28 cellular contexts compared by ENCODE assay signal in genomic region chr18:26524002-26524401, GRCh38. TPM values are rescaled to one million over a fixed set of nuclear protein-coding genes. Genes with fewer than 3 reads are reported as not detected.
DNase-seq lines count a peak whose midpoint lies in the region; FAIRE-seq and TF ChIP-seq lines count a peak whose summit lies in the region.
"Had no signal": no experiment of that assay in that cellular context is flagged by ENCODE, and none has a peak within 500 bp of the region (broad histone marks: within the 10 kb centered on the region; RNA-seq: fewer than 3 reads in every experiment).

No MANE protein-coding gene starts in this region.

- no peak overlapping the region; the same call in 1 of the 2 replicates for H4K8ac ChIP-seq in H1 (ENCODE audit: extremely low read depth, insufficient read depth, low read length)

- H3K4ac ChIP-seq in H1 (replicated peaks; ENCODE audit: insufficient read length, low read depth, low read length), result no peak overlapping the region

- peaks cover 18% of the 10 kb centered on the region for H3K27me3 Mint-ChIP-seq in nephron progenitor cell (ENCODE audit: low read depth, poor library complexity)
- H3K27me3 Mint-ChIP-seq: CD4-positive, alpha-beta memory T cell; CD4-positive, CD25-positive, alpha-beta regulatory T cell; CD8-positive, alpha-beta memory T cell had no signal

- POLR2A ChIA-PET in HEK293 (lab: Yijun Ruan, JAX) (no interaction called here), RWPE1 (lab: Yijun Ruan, JAX; ENCODE audit: low non-redundant PET) (no interaction called here), H1 (lab: Charles Lee; ENCODE audit: partially characterized antibody) (no interaction called here)

- peak in 1 of 2 experiments; percentile 65; a peak in 1 of 3 replicates for TF ChIP-seq EP300 in H1 (IDR thresholded peaks at IDR 0.05; ENCODE audit: borderline replicate concordance in 1 of 2, low read depth in 2 of 2, low read length in 2 of 2)

- intact Hi-C loops in posterior vena cava (cut with DNase I), result no loop called here

- no peaks in the 10 kb centered on the region for H3K27me3 ChIP-seq in H1 (replicated peaks in 1 of 4; ENCODE audit: control insufficient read depth in 3 of 4, extremely low read depth in 1 of 4, insufficient read depth in 3 of 4, low read length in 3 of 4)
- no peaks in the 10 kb centered on the region for H3K27me3 ChIP-seq in brain microvascular endothelial cell (replicated peaks)
- H3K27me3 ChIP-seq: BE2C, BLaER1 had no signal

- H3K4me3 ChIP-seq in HEK293 (ENCODE audit: low read depth, low read length) (no peak overlapping the region), H1 (ENCODE audit: extremely low read depth in 1 of 4, insufficient read depth in 2 of 4, low read depth in 3 of 4, low read length in 4 of 4) (no peak overlapping the region), brain microvascular endothelial cell (ENCODE audit: low read depth, low read length) (no peak overlapping the region)
- H3K4me3 ChIP-seq: BLaER1, GM12878 had no signal

- no peaks in the 10 kb centered on the region for H4K20me1 ChIP-seq in H1 (replicated peaks in 1 of 2; ENCODE audit: control insufficient read depth in 1 of 2, insufficient read depth in 2 of 2, low read length in 2 of 2)

- CTCF ChIA-PET in HEK293 (lab: Yijun Ruan, JAX) (interaction anchor here (1.2 kb wide), 1 partner anchor 9 kb away, joined by 3 read pairs; no protein-coding TSS in a partner anchor), RWPE1 (lab: Yijun Ruan, JAX) (interaction anchor here (0.6 kb wide), 1 partner anchor 12 kb away, joined by 5 read pairs; no protein-coding TSS in a partner anchor), H1 (lab: Charles Lee; ENCODE audit: partially characterized antibody) (interaction anchor here (0.6 to 1.2 kb wide), 4 partner anchors 23 to 55 kb away, joined by 3 to 5 read pairs (median 3); no protein-coding TSS in a partner anchor)

- no peak overlapping the region for H2AK5ac ChIP-seq in H1 (ENCODE audit: low read depth, low read length)

- H3K36me3 Mint-ChIP-seq in nephron progenitor cell (ENCODE audit: low read depth), result peaks cover 39% of the 10 kb centered on the region
- H3K36me3 Mint-ChIP-seq: CD14-positive monocyte; CD4-positive, alpha-beta memory T cell; CD4-positive, CD25-positive, alpha-beta regulatory T cell; CD8-positive, alpha-beta memory T cell had no signal

- peaks cover 3% of the 10 kb centered on the region; the same call in 1 of the 2 replicates for H3K79me1 ChIP-seq in H1 (ENCODE audit: low read depth, low read length)

- no peak overlapping the region for H2BK15ac ChIP-seq in H1 (ENCODE audit: low read length)

- peak overlapping the region; percentile 44 for H4K91ac ChIP-seq in H1 (replicated peaks; ENCODE audit: insufficient read length, low read length)

- H3K36me3 ChIP-seq in HEK293 (ENCODE audit: control insufficient read depth in 2 of 2, insufficient read depth in 1 of 2, low read length in 2 of 2) (no peaks in the 10 kb centered on the region), H1 (ENCODE audit: control insufficient read depth in 2 of 4, insufficient read depth in 4 of 4, low read length in 3 of 4) (no peaks in the 10 kb centered on the region), brain microvascular endothelial cell (replicated peaks) (no peaks in the 10 kb centered on the region)
- H3K36me3 ChIP-seq: BE2C, BLaER1 had no signal

- peak overlapping the region; percentile 62 for H3K27ac Mint-ChIP-seq in nephron progenitor cell
- H3K27ac Mint-ChIP-seq: CD14-positive monocyte; CD4-positive, alpha-beta memory T cell; CD8-positive, alpha-beta memory T cell had no signal

- 0 out of 2 replicates have a peak overlapping the region, but pooled peaks have one; percentile 13 for H3K18ac ChIP-seq in H1 (ENCODE audit: extremely low read depth, low read length)

- peaks cover 54% of the 10 kb centered on the region for H3K4me1 Mint-ChIP-seq in nephron progenitor cell
- H3K4me1 Mint-ChIP-seq: CD14-positive monocyte; CD4-positive, CD25-positive, alpha-beta regulatory T cell; CD8-positive, alpha-beta memory T cell had no signal

- H3K9ac ChIP-seq in H1 (replicated peaks in 1 of 4; ENCODE audit: extremely low read depth in 1 of 4, low read depth in 3 of 4, low read length in 3 of 4), result no peak overlapping the region
- H3K9ac ChIP-seq: BLaER1 had no signal

- DNase-seq in RWPE1 (ENCODE audit: low spot score) (no peak), H1 (ENCODE audit: low read depth in 1 of 2, low spot score in 2 of 2) (no peak), nephron progenitor cell (no peak), brain microvascular endothelial cell (no peak), GM12892 (ENCODE audit: insufficient read length) (no peak), NCI-H524 (lab: John Stamatoyannopoulos, UW) (no peak), posterior vena cava (ENCODE audit: low spot score) (no peak)
- DNase-seq: 8988T; ACHN; BE2C; C1 segment of cervical spinal cord; CD4-positive, alpha-beta memory T cell; CD4-positive, CD25-positive, alpha-beta regulatory T cell; CD8-positive, alpha-beta memory T cell; COR-L47; DMS 273 treated with DMSO at 0.1 percent for 48 hours; DMS153; DMS53; DMS79; DND-41; EL; GDM1 had no signal

- H3K56ac ChIP-seq in H1 (replicated peaks; ENCODE audit: insufficient read length, low read depth, low read length), result no peak overlapping the region

- no peaks in the 10 kb centered on the region; a peak in 1 of 4 replicates for H3K79me2 ChIP-seq in H1 (ENCODE audit: control insufficient read depth in 1 of 2, insufficient read depth in 2 of 2, low read length in 2 of 2)

- H3K9me3 ChIP-seq in HEK293 (ENCODE audit: control insufficient read depth, insufficient read depth, low read depth, low read length) (no peaks in the 10 kb centered on the region), H1 (ENCODE audit: insufficient read depth in 2 of 2, low read depth in 1 of 2, low read length in 1 of 2) (no peaks in the 10 kb centered on the region)
- H3K9me3 ChIP-seq: BE2C, BLaER1 had no signal

- H2AFZ ChIP-seq in H1 (ENCODE audit: low read length), result no peak overlapping the region

- TF ChIP-seq RAD21 in H1 (IDR thresholded peaks at IDR 0.05 in 1 of 2, conservative IDR thresholded peaks at IDR 0.05 in 1 of 2; ENCODE audit: low read depth in 2 of 2, low read length in 2 of 2), result no peak

- TF ChIP-seq POLR2A in H1 (IDR thresholded peaks at IDR 0.05; ENCODE audit: control extremely low read depth in 1 of 2, low read depth in 2 of 2, low read length in 2 of 2) (no peak), GM12892 (IDR thresholded peaks at IDR 0.05; ENCODE audit: low read depth, low read length) (no peak)

- 100% methylated on average over 2 of the region's 2 CpGs; no CpG with 5 or more reads in 1 of the 2 experiments for WGBS in H1 (ENCODE audit: extremely low coverage in 1 of 2, insufficient coverage in 1 of 2, insufficient read length in 1 of 2, insufficient replicate concordance in 2 of 2, low coverage in 1 of 2, low lambda C conversion rate in 2 of 2, missing lambda C conversion rate in 1 of 2), 2 experiments

- H2BK120ac ChIP-seq in H1 (replicated peaks; ENCODE audit: low read depth, low read length), result no peak overlapping the region

- no peaks in the 10 kb centered on the region for H3K9me3 Mint-ChIP-seq in nephron progenitor cell
- H3K9me3 Mint-ChIP-seq: CD4-positive, CD25-positive, alpha-beta regulatory T cell; CD8-positive, alpha-beta memory T cell had no signal

- no peak overlapping the region for H3K23ac ChIP-seq in H1 (ENCODE audit: insufficient read length)

- TF ChIP-seq CTCF in HEK293 (tag by site-specific recombination; IDR thresholded peaks at IDR 0.05), result no peak
- TF ChIP-seq CTCF in RWPE1 (conservative IDR thresholded peaks at IDR 0.05; ENCODE audit: low read depth), result no peak
- no peak for TF ChIP-seq CTCF in H1 (IDR thresholded peaks at IDR 0.05; ENCODE audit: control extremely low read depth in 1 of 3, insufficient read depth in 1 of 3, low read depth in 1 of 3, low read length in 3 of 3)
- no peak for TF ChIP-seq CTCF in nephron progenitor cell (IDR thresholded peaks at IDR 0.05)
- TF ChIP-seq CTCF in brain microvascular endothelial cell (IDR thresholded peaks at IDR 0.05; ENCODE audit: low read depth, low read length, missing control alignments), result no peak

- H3K14ac ChIP-seq in H1 (ENCODE audit: insufficient read length), result no peak overlapping the region

- FAIRE-seq in H1 (lab: Jason Lieb, UNC) (no peak), GM12892 (lab: Jason Lieb, UNC) (no peak)
- FAIRE-seq: A204.1, GM12878, GM19239 had no signal

- peaks cover 16% of the 10 kb centered on the region for H3K4me1 ChIP-seq in HEK293 (ENCODE audit: control insufficient read depth, insufficient read depth, low read length)
- H3K4me1 ChIP-seq in H1 (replicated peaks in 1 of 4; ENCODE audit: control insufficient read depth in 3 of 4, insufficient read depth in 4 of 4, low read length in 3 of 4), result peaks cover 16 to 28% (median 21%) of the 10 kb centered on the region in 4 experiments
- H3K4me1 ChIP-seq: BE2C had no signal

- H2BK12ac ChIP-seq in H1 (ENCODE audit: low read depth, low read length), result peak overlapping the region; percentile 61; the same call in 1 of the 2 replicates

- in situ Hi-C loops in brain microvascular endothelial cell (cut with HindIII; ENCODE audit: low pct_ligation_motif_present, low sequenced_read_pairs), result no loop called here

- no peak overlapping the region for H2BK5ac ChIP-seq in H1 (ENCODE audit: low read depth, low read length)

- H2BK20ac ChIP-seq in H1 (ENCODE audit: low read length), result 0 out of 2 replicates have a peak overlapping the region, but pooled peaks have one; percentile 15

- no peak overlapping the region; a peak in 1 of 4 replicates for H3K4me2 ChIP-seq in H1 (ENCODE audit: insufficient read depth in 1 of 2, low read depth in 2 of 2, low read length in 2 of 2)
- H3K4me2 ChIP-seq: BLaER1 had no signal

- no peaks in the 10 kb centered on the region for H3K23me2 ChIP-seq in H1 (ENCODE audit: low read depth, low read length)

- H4K5ac ChIP-seq in H1 (ENCODE audit: insufficient read length, low read depth, low read length), result no peak overlapping the region

- H3K4me3 Mint-ChIP-seq in nephron progenitor cell, result no peak overlapping the region
- H3K4me3 Mint-ChIP-seq: CD14-positive monocyte; CD4-positive, alpha-beta memory T cell; CD4-positive, CD25-positive, alpha-beta regulatory T cell; CD8-positive, alpha-beta memory T cell had no signal

- H3K27ac ChIP-seq in HEK293 (ENCODE audit: extremely low read depth, low read depth, low read length), result no peak overlapping the region
- H3K27ac ChIP-seq in RWPE1, result 0 out of 2 replicates have a peak overlapping the region, but pooled peaks have one; percentile 2
- H3K27ac ChIP-seq in H1 (ENCODE audit: low read depth, low read length), result no peak overlapping the region
- H3K27ac ChIP-seq in brain microvascular endothelial cell, result no peak overlapping the region
- H3K27ac ChIP-seq: BLaER1 had no signal

RNA-seq across cellular contexts. Expression of gene KCTD1, which starts 24.4 kb away (rescaled TPM):
- total RNA-seq in H1 (2021; fragmentation: NEBNext Ultra II Directional; extraction: Animal tissue kit (Norgen Biotek cat#: 25700)), result 14.0 and 17.6 TPM in 2 replicates
- polyA plus RNA-seq in H1 (2011; rRNA removed), result 7.7 and 9.8 TPM in 2 replicates
- 8.6 TPM for polyA plus RNA-seq in H1 (2011; cell fraction: cytosol; rRNA removed)
- polyA plus RNA-seq in H1 (2011; cell fraction: nucleus; rRNA removed), result 15.1 TPM
- polyA plus RNA-seq in H1 (2012, experiment 1 of 2), result 16.4 to 18.4 TPM (median 16.8 TPM) in 4 replicates
- polyA plus RNA-seq in H1 (2012, experiment 2 of 2), result 10.2 TPM
- 12.9 TPM for polyA plus RNA-seq in H1 (2013, experiment 1 of 2)
- 11.6 TPM for polyA plus RNA-seq in H1 (2013, experiment 2 of 2)
- 14.5 and 19.8 TPM in 2 replicates for polyA minus RNA-seq in H1 (2011; rRNA and poly(A)+ RNA removed)
- 14.8 TPM for polyA minus RNA-seq in H1 (2011; cell fraction: cytosol; rRNA and poly(A)+ RNA removed)
- polyA minus RNA-seq in H1 (2011; cell fraction: nucleus; rRNA and poly(A)+ RNA removed), result 27.8 TPM
- 3.4 TPM for polyA plus RNA-seq in GM12892 (2012; ENCODE audit: missing spikeins)
- 1 to 10 TPM; 8.5 to 9.2 TPM for total RNA-seq in posterior vena cava
- polyA plus RNA-seq: CD14-positive monocyte had no signal
